Comparison of ENCODE assay signal across 12 cellular contexts in genomic region chr17:74205274-74205673, GRCh38. TPM values are rescaled to one million over a fixed set of nuclear protein-coding genes. Genes with fewer than 3 reads are reported as not detected.
DNase-seq lines count a peak whose midpoint lies in the region; ATAC-seq and TF ChIP-seq lines count a peak whose summit lies in the region.
"Had no signal": no experiment of that assay in that cellular context is flagged by ENCODE, and none has a peak within 500 bp of the region (broad histone marks: within the 10 kb centered on the region; RNA-seq: fewer than 3 reads in every experiment).

No MANE protein-coding gene starts in this region.

- H3K27me3 ChIP-seq in CD4-positive, alpha-beta T cell (ENCODE audit: control insufficient read depth, insufficient read depth, low read length), result peaks cover 20% of the 10 kb centered on the region
- H3K27me3 ChIP-seq in brain microvascular endothelial cell (replicated peaks) (peaks cover 9% of the 10 kb centered on the region), right atrium auricular region (no peaks in the 10 kb centered on the region)
- H3K27me3 ChIP-seq: testis had no signal

- POLR2A ChIA-PET in CD4-positive, alpha-beta T cell (lab: Charles Lee), result interaction anchor here (1.4 kb wide), 1 partner anchor 8 kb away, joined by 18 read pairs; the partner anchor contains the start of gene TTYH2

- H3K9me3 Mint-ChIP-seq in CD4-positive, alpha-beta T cell, result no peaks in the 10 kb centered on the region
- no peaks in the 10 kb centered on the region for H3K9me3 Mint-ChIP-seq in natural killer cell treated with Interleukin-12 subunit alpha and Interleukin-12 subunit beta and Interleukin-15 and Interleukin-18, amount 100 ng/mL, for 72 hours

- H3K27ac Mint-ChIP-seq in CD4-positive, alpha-beta T cell, result peak overlapping the region; percentile 82
- H3K27ac Mint-ChIP-seq in natural killer cell treated with Interleukin-12 subunit alpha and Interleukin-12 subunit beta and Interleukin-15 and Interleukin-18, amount 100 ng/mL, for 72 hours, result peak overlapping the region; percentile 98 to 99

- peaks cover 0 to 51% of the 10 kb centered on the region in 2 donors for H3K4me1 ChIP-seq in right atrium auricular region

- H3K9me3 ChIP-seq in CD4-positive, alpha-beta T cell (ENCODE audit: control insufficient read depth, low read length), result no peaks in the 10 kb centered on the region
- H3K9me3 ChIP-seq in KOPT-K1 (ENCODE audit: insufficient read depth, low read length, poor library complexity, severe bottlenecking) (no peaks in the 10 kb centered on the region), right atrium auricular region (no peaks in the 10 kb centered on the region)
- H3K9me3 ChIP-seq: pancreas, testis had no signal

- in situ Hi-C loops in brain microvascular endothelial cell (cut with HindIII; ENCODE audit: low pct_ligation_motif_present, low sequenced_read_pairs), result no loop called here

- H3K4me3 Mint-ChIP-seq in CD4-positive, alpha-beta T cell, result peak overlapping the region; percentile 85
- H3K4me3 Mint-ChIP-seq in natural killer cell treated with Interleukin-12 subunit alpha and Interleukin-12 subunit beta and Interleukin-15 and Interleukin-18, amount 100 ng/mL, for 72 hours, result peak overlapping the region; percentile 98

- DNase-seq in CD4-positive, alpha-beta T cell, result no peak
- DNase-seq in brain microvascular endothelial cell, result no peak
- no peak for DNase-seq in natural killer cell treated with Interleukin-12 subunit alpha and Interleukin-12 subunit beta and Interleukin-15 and Interleukin-18, amount 100 ng/mL, for 72 hours (ENCODE audit: low spot score)
- DNase-seq in C1 segment of cervical spinal cord (lab: John Stamatoyannopoulos, UW), result no peak
- no peak for DNase-seq in right atrium auricular region (ENCODE audit: low spot score)
- DNase-seq: NCI-H1694, testis had no signal

- H3K4me1 Mint-ChIP-seq in CD4-positive, alpha-beta T cell (ENCODE audit: low read depth), result peaks cover 46% of the 10 kb centered on the region
- H3K4me1 Mint-ChIP-seq in natural killer cell treated with Interleukin-12 subunit alpha and Interleukin-12 subunit beta and Interleukin-15 and Interleukin-18, amount 100 ng/mL, for 72 hours (ENCODE audit: low read depth in 2 of 2), result peaks cover 37 to 39% of the 10 kb centered on the region in 2 donors

- CTCF ChIA-PET in CD4-positive, alpha-beta T cell (lab: Charles Lee), result interaction anchor here (2.5 kb wide), 1 partner anchor 8 kb away, joined by 16 read pairs; the partner anchor contains the start of gene TTYH2

- H3K36me3 Mint-ChIP-seq in CD4-positive, alpha-beta T cell (ENCODE audit: low read depth), result peaks cover 55% of the 10 kb centered on the region
- peaks cover 20% of the 10 kb centered on the region for H3K36me3 Mint-ChIP-seq in natural killer cell treated with Interleukin-12 subunit alpha and Interleukin-12 subunit beta and Interleukin-15 and Interleukin-18, amount 100 ng/mL, for 72 hours

- H3K36me3 ChIP-seq in KOPT-K1 (ENCODE audit: insufficient read depth, low read length) (peaks cover 67% of the 10 kb centered on the region), brain microvascular endothelial cell (replicated peaks) (peaks cover 62% of the 10 kb centered on the region), right atrium auricular region (peaks cover 54% of the 10 kb centered on the region)

- no peak for TF ChIP-seq CTCF in CD4-positive, alpha-beta T cell (IDR thresholded peaks at IDR 0.05)
- TF ChIP-seq CTCF in brain microvascular endothelial cell (IDR thresholded peaks at IDR 0.05; ENCODE audit: low read depth, low read length, missing control alignments) (no peak), right atrium auricular region (IDR thresholded peaks at IDR 0.05) (no peak)

- intact Hi-C loops in CD4-positive, alpha-beta T cell (cut with DNase I, micrococcal nuclease), result loop anchor here in 1 of 2 experiments (10.0 kb wide), 2 partner anchors 530 to 1480 kb away; partner anchors contain the start of gene RAB37

- H3K27ac ChIP-seq in CD4-positive, alpha-beta T cell (ENCODE audit: low read depth, low read length), result peak overlapping the region; percentile 10
- peak overlapping the region; percentile 77 for H3K27ac ChIP-seq in KOPT-K1 (ENCODE audit: low read depth, low read length, poor library complexity, severe bottlenecking)
- peak overlapping the region; percentile 86 for H3K27ac ChIP-seq in brain microvascular endothelial cell
- no peak overlapping the region for H3K27ac ChIP-seq in right atrium auricular region
- H3K27ac ChIP-seq: pancreas had no signal

- ATAC-seq in CD4-positive, alpha-beta T cell (ENCODE audit: poor library complexity), result no peak
- ATAC-seq in natural killer cell treated with Interleukin-12 subunit alpha and Interleukin-12 subunit beta and Interleukin-15 and Interleukin-18, amount 100 ng/mL, for 72 hours, result no peak
- ATAC-seq in HG02981 (IDR thresholded peaks at IDR 0.05; ENCODE audit: unreplicated experiment), result no peak
- ATAC-seq in GM18868 (IDR thresholded peaks at IDR 0.05; ENCODE audit: unreplicated experiment), result no peak
- ATAC-seq: activated CD4-positive, CD25-positive, alpha-beta regulatory T cell treated with anti-CD3 and anti-CD28 coated beads, Interleukin-2, amount 50 U/mL, for 24 hours; pancreas had no signal

- peaks cover 7% of the 10 kb centered on the region for H3K27me3 Mint-ChIP-seq in CD4-positive, alpha-beta T cell
- peaks cover 0 to 7% of the 10 kb centered on the region in 2 donors for H3K27me3 Mint-ChIP-seq in natural killer cell treated with Interleukin-12 subunit alpha and Interleukin-12 subunit beta and Interleukin-15 and Interleukin-18, amount 100 ng/mL, for 72 hours

- peak overlapping the region; percentile 96 for H3K4me3 ChIP-seq in brain microvascular endothelial cell (ENCODE audit: low read depth, low read length)
- H3K4me3 ChIP-seq in right atrium auricular region, result no peak overlapping the region

RNA-seq across cellular contexts. Expression of gene RPL38, which starts 1.8 kb away (rescaled TPM):
- 1,000 to 10,000 TPM; 2,305 to 2,531 TPM for total RNA-seq in CD4-positive, alpha-beta T cell
- 100 to 1,000 TPM; 593 to 982 TPM for total RNA-seq in natural killer cell treated with Interleukin-12 subunit alpha and Interleukin-12 subunit beta and Interleukin-15 and Interleukin-18, amount 100 ng/mL, for 72 hours
- 100 to 1,000 TPM; 212 to 310 TPM for total RNA-seq in right atrium auricular region

RNA-seq across cellular contexts. Expression of gene TTYH2, which starts 8.1 kb away (rescaled TPM):
- 1 to 10 TPM; 4.4 to 5.4 TPM for total RNA-seq in CD4-positive, alpha-beta T cell
- total RNA-seq in natural killer cell treated with Interleukin-12 subunit alpha and Interleukin-12 subunit beta and Interleukin-15 and Interleukin-18, amount 100 ng/mL, for 72 hours, result 1 to 10 TPM; 1.5 to 1.9 TPM
- total RNA-seq in right atrium auricular region, result 10 to 100 TPM; 18.2 to 26.0 TPM

Comparison
In these comparisons a context has a peak if more than half of its experiments do, and no peak if none do; other contexts are left out.
1. H3K27ac ChIP-seq: peak in CD4-positive, alpha-beta T cell (single experiment), KOPT-K1 (single experiment) and brain microvascular endothelial cell (single experiment); none in right atrium auricular region (0 of 2).